Comparison of ENCODE assay signal across 29 cellular contexts in the genomic region with DNA sequence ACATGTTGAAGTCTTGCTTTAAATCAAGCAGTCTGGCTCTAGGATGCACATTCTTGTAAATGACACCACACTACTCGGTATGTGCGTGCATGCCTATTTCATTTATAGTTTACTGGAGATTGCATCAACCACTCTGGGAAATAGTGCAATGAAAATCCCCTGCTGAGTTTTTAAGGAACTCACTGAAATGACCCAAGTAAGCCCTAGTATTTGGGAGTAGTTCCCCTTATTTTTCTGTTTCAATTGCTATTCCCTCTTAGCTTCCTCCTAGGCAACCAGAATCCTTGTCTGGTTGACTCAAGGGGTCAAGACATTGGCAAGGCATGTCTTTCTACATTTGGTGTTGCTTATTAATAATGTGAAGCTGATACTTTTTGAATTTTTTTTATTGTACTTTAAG.
"Had no signal": no experiment of that assay in that cellular context is flagged by ENCODE, and none has a peak within 500 bp of the region (broad histone marks: within the 10 kb centered on the region; RNA-seq: fewer than 3 reads in every experiment).

No MANE protein-coding gene starts in this region.

- DNase-seq: dorsolateral prefrontal cortex; effector CD4-positive, alpha-beta T cell; foreskin fibroblast; heart left ventricle; kidney; mesenchymal stem cell; mucosa of descending colon; naive B cell; pancreas; right lobe of liver; small intestine; stimulated activated CD4-positive, alpha-beta T cell treated with anti-CD3 and anti-CD28 coated beads, Interleukin-12 subunit alpha, Interleukin-12 subunit beta, amount 100 ng/mL, for 4 hours; stimulated activated CD4-positive, alpha-beta T cell treated with anti-CD3 and anti-CD28 coated beads, Interleukin-1b, Interleukin-23, amount 100 ng/mL, for 48 hours; stimulated activated CD4-positive, alpha-beta T cell treated with anti-CD3 and anti-CD28 coated beads, Interleukin-4, amount 100 ng/mL, for 1 hour; stimulated activated CD8-positive, alpha-beta memory T cell treated with anti-CD3 and anti-CD28 coated beads, Interleukin-4, amount 100 ng/mL, for 48 hours; stimulated activated naive CD4-positive, alpha-beta T cell; stimulated activated naive CD8-positive, alpha-beta T cell treated with anti-CD3 and anti-CD28 coated beads, Interleukin-15, amount 100 ng/mL, for 72 hours; transverse colon had no signal

- H3K4me3 Mint-ChIP-seq: mesothelial cell of epicardium; naive B cell; natural killer cell treated with Interleukin-12 subunit alpha and Interleukin-12 subunit beta and Interleukin-15 and Interleukin-18, amount 100 ng/mL, for 72 hours; neural crest cell; stimulated activated naive CD8-positive, alpha-beta T cell treated with anti-CD3 and anti-CD28 coated beads, Interleukin-15, amount 100 ng/mL, for 72 hours had no signal

- FAIRE-seq: kidney, pancreas, small intestine had no signal

- H3K27ac ChIP-seq: dorsolateral prefrontal cortex, gastroesophageal sphincter, heart left ventricle, hepatocyte, neutrophil, pancreas, right lobe of liver, suprapubic skin, transverse colon, vagina had no signal

- H3K27ac Mint-ChIP-seq: mesothelial cell of epicardium; naive B cell; natural killer cell treated with Interleukin-12 subunit alpha and Interleukin-12 subunit beta and Interleukin-15 and Interleukin-18, amount 100 ng/mL, for 72 hours; progenitor cell of endocrine pancreas; stimulated activated naive CD8-positive, alpha-beta T cell treated with anti-CD3 and anti-CD28 coated beads, Interleukin-15, amount 100 ng/mL, for 72 hours had no signal

- H3K27me3 ChIP-seq: gastroesophageal sphincter, heart left ventricle, hepatocyte, neutrophil, pancreas, right lobe of liver, suprapubic skin, transverse colon, vagina had no signal

- H3K9me3 Mint-ChIP-seq: mesothelial cell of epicardium had no signal

- H3K4me2 ChIP-seq: hepatocyte had no signal

- H3K4me1 Mint-ChIP-seq: mesothelial cell of epicardium; naive B cell; neural crest cell; stimulated activated naive CD8-positive, alpha-beta T cell treated with anti-CD3 and anti-CD28 coated beads, Interleukin-15, amount 100 ng/mL, for 72 hours had no signal

- H3K36me3 ChIP-seq: gastroesophageal sphincter, heart left ventricle, neutrophil, pancreas, right lobe of liver, suprapubic skin, transverse colon, vagina had no signal

- H3K4me3 ChIP-seq: dorsolateral prefrontal cortex, gastroesophageal sphincter, heart left ventricle, hepatocyte, lung, mucosa of descending colon, pancreas, right lobe of liver, suprapubic skin, transverse colon, vagina had no signal

- H3K9me3 ChIP-seq: gastroesophageal sphincter, heart left ventricle, mucosa of descending colon, neutrophil, pancreas, right lobe of liver, suprapubic skin, transverse colon, vagina had no signal

- H3K27me3 Mint-ChIP-seq: natural killer cell treated with Interleukin-12 subunit alpha and Interleukin-12 subunit beta and Interleukin-15 and Interleukin-18, amount 100 ng/mL, for 72 hours had no signal

- ATAC-seq: gastroesophageal sphincter; heart left ventricle; left lobe of liver; mucosa of descending colon; natural killer cell treated with Interleukin-12 subunit alpha and Interleukin-12 subunit beta and Interleukin-15 and Interleukin-18, amount 100 ng/mL, for 72 hours; pancreas; right lobe of liver; stimulated activated naive CD8-positive, alpha-beta T cell treated with anti-CD3 and anti-CD28 coated beads, Interleukin-15, amount 100 ng/mL, for 72 hours had no signal

- H3K79me2 ChIP-seq: hepatocyte had no signal

- H3K4me1 ChIP-seq: gastroesophageal sphincter, heart left ventricle, pancreas, right lobe of liver, suprapubic skin, transverse colon, vagina had no signal

- H2AFZ ChIP-seq: hepatocyte had no signal

- H3K36me3 Mint-ChIP-seq: mesothelial cell of epicardium; natural killer cell treated with Interleukin-12 subunit alpha and Interleukin-12 subunit beta and Interleukin-15 and Interleukin-18, amount 100 ng/mL, for 72 hours had no signal
